Comparison of ENCODE assay signal across 1 cellular context in genomic region chr3:194269610-194270145, GRCh38.
TF ChIP-seq lines count a peak whose summit lies in the region.

No MANE protein-coding gene starts in this region.

TF ChIP-seq in K562, 482 proteins besides CTCF, POLR2A, EP300 and RAD21 (continued from another document and continues in another):
- 0 out of 2 replicates have a peak, but pooled peaks have one; percentile 13 for TF ChIP-seq VEZF1 (CRISPR knock-in tag; IDR thresholded peaks at IDR 0.05)
- TF ChIP-seq RBFOX2 (IDR thresholded peaks at IDR 0.05; ENCODE audit: low read depth, low read length): peak; percentile 56
- TF ChIP-seq NCOA6 (IDR thresholded peaks at IDR 0.05): no peak
- no peak for TF ChIP-seq SAFB (IDR thresholded peaks at IDR 0.05; ENCODE audit: borderline replicate concordance, low read depth, low read length)
- TF ChIP-seq SIX5 (IDR thresholded peaks at IDR 0.05; ENCODE audit: borderline replicate concordance in 1 of 2, insufficient read depth in 1 of 2, low read depth in 1 of 2, low read length in 2 of 2): no peak
- TF ChIP-seq ZNF174 (CRISPR knock-in tag; IDR thresholded peaks at IDR 0.05): no peak
- TF ChIP-seq ZNF586 (CRISPR knock-in tag; conservative IDR thresholded peaks at IDR 0.05): no peak
- peak; percentile 47; the same call in 1 of the 2 replicates for TF ChIP-seq MGA (IDR thresholded peaks at IDR 0.05)
- TF ChIP-seq NR2C2 (CRISPR knock-in tag; IDR thresholded peaks at IDR 0.05): no peak
- TF ChIP-seq NR2C2 (tag; IDR thresholded peaks at IDR 0.05): peak; percentile 24; the same call in 1 of the 2 replicates
- no peak for TF ChIP-seq ZNF395 (CRISPR knock-in tag; IDR thresholded peaks at IDR 0.05)
- TF ChIP-seq DDX20 (tag; IDR thresholded peaks at IDR 0.05; ENCODE audit: low read depth): no peak
- no peak for TF ChIP-seq ZBTB7A (IDR thresholded peaks at IDR 0.05; ENCODE audit: borderline replicate concordance, control insufficient read depth, low read depth, low read length)
- no peak for TF ChIP-seq ZNF639 (CRISPR knock-in tag; conservative IDR thresholded peaks at IDR 0.05 in 1 of 2, IDR thresholded peaks at IDR 0.05 in 1 of 2)
- TF ChIP-seq ZNF740 (CRISPR knock-in tag; IDR thresholded peaks at IDR 0.05): no peak
- TF ChIP-seq ZNF740 (tag; IDR thresholded peaks at IDR 0.05): no peak
- TF ChIP-seq XRCC3 (IDR thresholded peaks at IDR 0.05): no peak
- no peak for TF ChIP-seq HLTF (IDR thresholded peaks at IDR 0.05)
- no peak for TF ChIP-seq NFE2 (IDR thresholded peaks at IDR 0.05; ENCODE audit: low read depth)
- TF ChIP-seq ZNF655 (CRISPR knock-in tag; IDR thresholded peaks at IDR 0.05): no peak
- no peak for TF ChIP-seq SMC3 (conservative IDR thresholded peaks at IDR 0.05; ENCODE audit: insufficient read depth, low read depth, low read length)
- no peak for TF ChIP-seq GTF2B (IDR thresholded peaks at IDR 0.05; ENCODE audit: extremely low read depth, insufficient read length)
- TF ChIP-seq ZNF668 (CRISPR knock-in tag; IDR thresholded peaks at IDR 0.05): no peak
- TF ChIP-seq CTCFL (IDR thresholded peaks at IDR 0.05; ENCODE audit: borderline replicate concordance, insufficient read depth, low read depth, low read length, poor library complexity, severe bottlenecking): no peak
- no peak for TF ChIP-seq ETS1 (conservative IDR thresholded peaks at IDR 0.05; ENCODE audit: control insufficient read depth, low read depth, low read length)
- no peak for TF ChIP-seq CHD4 (IDR thresholded peaks at IDR 0.05; ENCODE audit: insufficient read depth, insufficient replicate concordance, low read depth, low read length, poor library complexity, severe bottlenecking)
- TF ChIP-seq E2F6 (IDR thresholded peaks at IDR 0.05; ENCODE audit: borderline replicate concordance in 1 of 2, extremely low read depth in 1 of 2, insufficient read depth in 1 of 2, insufficient read length in 1 of 2, low read depth in 1 of 2, low read length in 1 of 2, poor library complexity in 1 of 2, severe bottlenecking in 1 of 2): peak in 1 of 2 experiments; percentile 65
- TF ChIP-seq PTRF (tag; IDR thresholded peaks at IDR 0.05): no peak
- TF ChIP-seq NR2F6 (CRISPR knock-in tag; IDR thresholded peaks at IDR 0.05): no peak
- TF ChIP-seq MEF2D (tag; conservative IDR thresholded peaks at IDR 0.05; ENCODE audit: low read depth): no peak
- TF ChIP-seq GABPA (tag; conservative IDR thresholded peaks at IDR 0.05; ENCODE audit: low read depth): peak; percentile 61
- no peak for TF ChIP-seq SRSF7 (optimal IDR thresholded peaks at IDR 0.05; ENCODE audit: low read depth, low read length)
- TF ChIP-seq ZBTB17 (CRISPR knock-in tag; IDR thresholded peaks at IDR 0.05): no peak
- no peak for TF ChIP-seq ZNF444 (CRISPR knock-in tag; IDR thresholded peaks at IDR 0.05)
- peak; percentile 42; the same call in 1 of the 2 replicates for TF ChIP-seq POLR2G (IDR thresholded peaks at IDR 0.05; ENCODE audit: low read depth, low read length)
